In genomic region chr2:56231361-56231760, GRCh38 we compare ENCODE assay signal across 17 cellular contexts. TPM values are rescaled to one million over a fixed set of nuclear protein-coding genes. Genes with fewer than 3 reads are reported as not detected.
DNase-seq lines count a peak whose midpoint lies in the region; ATAC-seq, FAIRE-seq and TF ChIP-seq lines count a peak whose summit lies in the region.
"Had no signal": no experiment of that assay in that cellular context is flagged by ENCODE, and none has a peak within 500 bp of the region (broad histone marks: within the 10 kb centered on the region; RNA-seq: fewer than 3 reads in every experiment).

No MANE protein-coding gene starts in this region.

- intact Hi-C loops in HepG2 (cut with micrococcal nuclease; ENCODE audit: unreplicated experiment): no loop called here
- intact Hi-C loops in activated naive CD4-positive, alpha-beta T cell treated with anti-CD3 and anti-CD28 coated beads for 36 hours (cut with micrococcal nuclease): no loop called here

- H3K36me3 Mint-ChIP-seq in activated naive CD4-positive, alpha-beta T cell treated with anti-CD3 and anti-CD28 coated beads for 36 hours (ENCODE audit: low read depth): no peaks in the 10 kb centered on the region
- H3K36me3 Mint-ChIP-seq: CD4-positive, CD25-positive, alpha-beta regulatory T cell had no signal

- no peak for ATAC-seq in HepG2
- ATAC-seq: K562 had no signal

- in situ Hi-C loops in GM23248 (cut with MboI) (no loop called here), HepG2 (cut with HindIII; ENCODE audit: extremely low pct_ligation_motif_present, low pct_unique_long_range_greater_than_20kb) (no loop called here)

- peak; percentile 40 for DNase-seq in GM23248
- peak; percentile 70 for DNase-seq in fibroblast of mammary gland (ENCODE audit: low read depth)
- no peak for DNase-seq in HepG2 (ENCODE audit: low spot score)
- no peak for DNase-seq in COLO829 (ENCODE audit: low spot score)
- DNase-seq in activated naive CD4-positive, alpha-beta T cell treated with anti-CD3 and anti-CD28 coated beads for 36 hours: no peak
- DNase-seq: AML-193; Calu3; CD4-positive, CD25-positive, alpha-beta regulatory T cell; DMS 273 treated with DMSO at 0.1 percent for 48 hours; HFFc6 had no signal

- TF ChIP-seq EP300 in HepG2 (IDR thresholded peaks at IDR 0.05; ENCODE audit: low read depth in 2 of 2, low read length in 2 of 2) (no peak), HepG2 (CRISPR knock-in tag; IDR thresholded peaks at IDR 0.05; ENCODE audit: borderline replicate concordance) (no peak)

- H3K27me3 ChIP-seq in GM23248 (replicated peaks; ENCODE audit: insufficient read depth): no peaks in the 10 kb centered on the region
- H3K27me3 ChIP-seq in HepG2 (ENCODE audit: control insufficient read depth in 1 of 2, insufficient read depth in 2 of 2, low read length in 2 of 2): no peaks in the 10 kb centered on the region
- H3K27me3 ChIP-seq: BLaER1 had no signal

- H3K9me3 ChIP-seq in GM23248 (ENCODE audit: low read depth) (no peaks in the 10 kb centered on the region), HepG2 (ENCODE audit: low read length) (no peaks in the 10 kb centered on the region)
- H3K9me3 ChIP-seq: BLaER1, HAP-1 had no signal

- no peak overlapping the region for H3K27ac Mint-ChIP-seq in activated naive CD4-positive, alpha-beta T cell treated with anti-CD3 and anti-CD28 coated beads for 36 hours
- H3K27ac Mint-ChIP-seq: CD4-positive, CD25-positive, alpha-beta regulatory T cell had no signal

- H3K4me2 ChIP-seq in GM23248 (ENCODE audit: unreplicated experiment): no peak overlapping the region
- no peak overlapping the region for H3K4me2 ChIP-seq in HepG2 (ENCODE audit: low read depth, low read length)
- H3K4me2 ChIP-seq: BLaER1 had no signal

- H3K36me3 ChIP-seq in GM23248 (ENCODE audit: low read depth): no peaks in the 10 kb centered on the region
- no peaks in the 10 kb centered on the region for H3K36me3 ChIP-seq in HepG2 (replicated peaks in 1 of 2; ENCODE audit: control insufficient read depth in 1 of 2, insufficient read depth in 2 of 2, low read length in 2 of 2)
- H3K36me3 ChIP-seq: BLaER1, HAP-1 had no signal

- CTCF ChIA-PET in HepG2 (lab: Yijun Ruan, JAX; ENCODE audit: low intra/inter-chr PET ratio, low total read pairs): no interaction called here
- CTCF ChIA-PET in activated naive CD4-positive, alpha-beta T cell treated with anti-CD3 and anti-CD28 coated beads for 36 hours (lab: Charles Lee): no interaction called here

- peaks cover 15% of the 10 kb centered on the region; the same call in 1 of the 2 replicates for H3K4me1 ChIP-seq in GM23248 (ENCODE audit: insufficient read depth)
- H3K4me1 ChIP-seq in HepG2 (ENCODE audit: insufficient read depth, low read length): no peaks in the 10 kb centered on the region
- H3K4me1 ChIP-seq: BLaER1, HAP-1 had no signal

- no peak for FAIRE-seq in HepG2 (lab: Jason Lieb, UNC)
- FAIRE-seq: G401.6, GM12891, H1, K562 had no signal

- TF ChIP-seq POLR2A in HepG2 (IDR thresholded peaks at IDR 0.05; ENCODE audit: insufficient read depth in 1 of 2, low read depth in 2 of 2, low read length in 2 of 2): no peak

- peak overlapping the region; percentile 55; the same call in 1 of the 2 replicates for H3K27ac ChIP-seq in C4-2B
- no peak overlapping the region for H3K27ac ChIP-seq in GM23248
- H3K27ac ChIP-seq in HepG2 (ENCODE audit: extremely low read length, insufficient read depth, low read length): no peak overlapping the region
- H3K27ac ChIP-seq: BLaER1 had no signal

- no peak for TF ChIP-seq CTCF in C4-2B (conservative IDR thresholded peaks at IDR 0.05)
- no peak for TF ChIP-seq CTCF in fibroblast of mammary gland (conservative IDR thresholded peaks at IDR 0.05; ENCODE audit: control insufficient read depth, insufficient read depth, low read depth, low read length)
- TF ChIP-seq CTCF in HepG2 (CRISPR knock-in tag; IDR thresholded peaks at IDR 0.05): no peak

- H3K9ac ChIP-seq in GM23248 (no peak overlapping the region), HepG2 (ENCODE audit: insufficient read depth, low read depth, low read length) (no peak overlapping the region)
- H3K9ac ChIP-seq: BLaER1 had no signal

- BruUV-seq in HepG2 (replicated peaks; lab: Mats Ljungman, UMichigan): no TSS peak

- POLR2A ChIA-PET in HepG2 (lab: Yijun Ruan, JAX): no interaction called here

- H3K27me3 Mint-ChIP-seq in activated naive CD4-positive, alpha-beta T cell treated with anti-CD3 and anti-CD28 coated beads for 36 hours (ENCODE audit: low read depth): peaks cover 2% of the 10 kb centered on the region
- H3K27me3 Mint-ChIP-seq: CD4-positive, CD25-positive, alpha-beta regulatory T cell had no signal

- H3K4me3 Mint-ChIP-seq in activated naive CD4-positive, alpha-beta T cell treated with anti-CD3 and anti-CD28 coated beads for 36 hours: no peak overlapping the region
- H3K4me3 Mint-ChIP-seq: CD4-positive, CD25-positive, alpha-beta regulatory T cell had no signal

- no peak for TF ChIP-seq RAD21 in HepG2 (CRISPR knock-in tag; IDR thresholded peaks at IDR 0.05)

- H3K4me3 ChIP-seq in GM23248 (no peak overlapping the region), fibroblast of mammary gland (ENCODE audit: control insufficient read depth, low read depth, low read length) (no peak overlapping the region), HepG2 (replicated peaks in 1 of 3; ENCODE audit: insufficient read depth in 1 of 3, low read depth in 2 of 3, low read length in 3 of 3) (no peak overlapping the region)
- H3K4me3 ChIP-seq: BLaER1, HAP-1, K562 had no signal

- H3K4me1 Mint-ChIP-seq in activated naive CD4-positive, alpha-beta T cell treated with anti-CD3 and anti-CD28 coated beads for 36 hours (ENCODE audit: low read depth): no peaks in the 10 kb centered on the region
- H3K4me1 Mint-ChIP-seq: CD4-positive, CD25-positive, alpha-beta regulatory T cell had no signal

- H3K79me2 ChIP-seq in GM23248 (ENCODE audit: insufficient read depth) (no peaks in the 10 kb centered on the region), HepG2 (ENCODE audit: insufficient read depth, low read length) (no peaks in the 10 kb centered on the region)

- no peaks in the 10 kb centered on the region for H3K9me2 ChIP-seq in GM23248 (ENCODE audit: insufficient read depth)

- 65 to 71% methylated on average over 3 of the region's 3 CpGs for WGBS in GM23248 (ENCODE audit: low coverage in 1 of 2, low lambda C conversion rate in 2 of 2, missing lambda C conversion rate in 2 of 2), 2 experiments
- 2% methylated on average over 3 of the region's 3 CpGs for WGBS in HepG2 (ENCODE audit: low lambda C conversion rate)

- H4K20me1 ChIP-seq in GM23248 (ENCODE audit: insufficient read depth): no peaks in the 10 kb centered on the region
- H4K20me1 ChIP-seq in HepG2 (ENCODE audit: insufficient read depth, low read length): no peaks in the 10 kb centered on the region
- H4K20me1 ChIP-seq: BLaER1 had no signal

- H3F3A ChIP-seq in GM23248 (ENCODE audit: insufficient read depth): no peaks in the 10 kb centered on the region

- no peaks in the 10 kb centered on the region for H3K9me3 Mint-ChIP-seq in activated naive CD4-positive, alpha-beta T cell treated with anti-CD3 and anti-CD28 coated beads for 36 hours
- H3K9me3 Mint-ChIP-seq: HFFc6 had no signal

- no peak overlapping the region for H2AFZ ChIP-seq in GM23248
- no peak overlapping the region for H2AFZ ChIP-seq in HepG2 (ENCODE audit: low read length)

TF ChIP-seq in HepG2, 621 proteins besides CTCF, POLR2A, EP300 and RAD21 (continues in another document):
- TF ChIP-seq PHF20 (CRISPR knock-in tag; IDR thresholded peaks at IDR 0.05): no peak
- TF ChIP-seq, protein P1, sequence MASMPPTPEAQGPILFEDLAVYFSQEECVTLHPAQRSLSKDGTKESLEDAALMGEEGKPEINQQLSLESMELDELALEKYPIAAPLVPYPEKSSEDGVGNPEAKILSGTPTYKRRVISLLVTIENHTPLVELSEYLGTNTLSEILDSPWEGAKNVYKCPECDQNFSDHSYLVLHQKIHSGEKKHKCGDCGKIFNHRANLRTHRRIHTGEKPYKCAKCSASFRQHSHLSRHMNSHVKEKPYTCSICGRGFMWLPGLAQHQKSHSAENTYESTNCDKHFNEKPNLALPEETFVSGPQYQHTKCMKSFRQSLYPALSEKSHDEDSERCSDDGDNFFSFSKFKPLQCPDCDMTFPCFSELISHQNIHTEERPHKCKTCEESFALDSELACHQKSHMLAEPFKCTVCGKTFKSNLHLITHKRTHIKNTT (CRISPR knock-in tag; IDR thresholded peaks at IDR 0.05): no peak

RNA-seq across cellular contexts. Expression of gene CCDC85A, which starts 47.6 kb away (rescaled TPM):
- total RNA-seq in GM23248 (2014; rRNA removed; shearing (Covaris generic)): 4.2 and 9.9 TPM in 2 replicates
- polyA plus RNA-seq in GM23248 (2016; fragmentation: Nextera tagmentation; extraction: Ambion mirVana) (1.6 TPM in 2 replicates), HepG2 (2011; rRNA removed) (not detected in 2 replicates)
- not detected in 2 replicates for total RNA-seq in HepG2 (2016; rRNA removed; fragmentation: Illumina TruSeq; extraction: Trizol)
- total RNA-seq in HepG2 (2016; cell fraction: cytosol; rRNA removed; fragmentation: Illumina TruSeq; extraction: Trizol; ENCODE audit: low read depth): not detected in 2 replicates
- not detected in 2 replicates for total RNA-seq in HepG2 (2016; cell fraction: insoluble cytoplasmic fraction; rRNA removed; fragmentation: Illumina TruSeq; extraction: Trizol)
- total RNA-seq in HepG2 (2016; cell fraction: membrane; rRNA removed; fragmentation: Illumina TruSeq; extraction: Trizol): not detected in 2 replicates
- total RNA-seq in HepG2 (2016; cell fraction: nucleus; rRNA removed; fragmentation: Illumina TruSeq; extraction: Trizol): not detected in 2 replicates
- not detected in 2 replicates for polyA plus RNA-seq in HepG2 (2011; cell fraction: cytosol; rRNA removed)
- not detected in 2 replicates for polyA plus RNA-seq in HepG2 (2011; cell fraction: nucleus; rRNA removed)
- not detected in 2 replicates for polyA plus RNA-seq in HepG2 (2012)
- not detected in 2 replicates for polyA plus RNA-seq in HepG2 (2016; cell fraction: cytosol; fragmentation: Illumina TruSeq; extraction: Trizol; ENCODE audit: low read depth)
- not detected in 2 replicates for polyA plus RNA-seq in HepG2 (2016; cell fraction: insoluble cytoplasmic fraction; fragmentation: Illumina TruSeq; extraction: Trizol; ENCODE audit: low read depth)
- polyA plus RNA-seq in HepG2 (2016; cell fraction: membrane; fragmentation: Illumina TruSeq; extraction: Trizol; ENCODE audit: low read depth): not detected in 2 replicates
- polyA plus RNA-seq in HepG2 (2016; cell fraction: nucleus; fragmentation: Illumina TruSeq; extraction: Trizol; ENCODE audit: insufficient read depth, low read depth): not detected in 2 replicates
- polyA minus RNA-seq in HepG2 (2011; rRNA and poly(A)+ RNA removed; ENCODE audit: low replicate concordance): 0.12 TPM in 1 of 2 replicates, not detected in the other
- polyA minus RNA-seq in HepG2 (2011; cell fraction: cytosol; rRNA and poly(A)+ RNA removed): not detected in 2 replicates
- not detected in 2 replicates for polyA minus RNA-seq in HepG2 (2011; cell fraction: nucleus; rRNA and poly(A)+ RNA removed)
- total RNA-seq in activated naive CD4-positive, alpha-beta T cell treated with anti-CD3 and anti-CD28 coated beads for 36 hours: not detected
- total RNA-seq: CD4-positive, CD25-positive, alpha-beta regulatory T cell; H1 had no signal
- polyA plus RNA-seq: CD4-positive, CD25-positive, alpha-beta regulatory T cell had no signal

Comparison
In these comparisons a context has a peak if more than half of its experiments do, and no peak if none do; other contexts are left out.
1. DNase-seq: peak in GM23248 (single experiment) and fibroblast of mammary gland (single experiment); none in HepG2 (single experiment), COLO829 (single experiment) and activated naive CD4-positive, alpha-beta T cell treated with anti-CD3 and anti-CD28 coated beads for 36 hours (single experiment).